9 cellular contexts compared by ENCODE assay signal in genomic region chr7:14714161-14714728, GRCh38.
A peak's percentile ranks its signal among the peaks of the same experiment; 100 is the strongest.
DNase-seq lines count a peak whose midpoint lies in the region; ATAC-seq and FAIRE-seq lines count a peak whose summit lies in the region.
"Had no signal": no experiment of that assay in that cellular context is flagged by ENCODE, and none has a peak within 500 bp of the region (broad histone marks: within the 10 kb centered on the region; RNA-seq: fewer than 3 reads in every experiment).

No MANE protein-coding gene starts in this region.

- no peaks in the 10 kb centered on the region for H3K36me3 Mint-ChIP-seq in activated naive CD8-positive, alpha-beta T cell treated with anti-CD3 and anti-CD28 coated beads, Interleukin-2, amount 50 U/mL, for 24 hours (ENCODE audit: low read depth)
- H3K36me3 Mint-ChIP-seq in activated naive CD8-positive, alpha-beta T cell treated with anti-CD3 and anti-CD28 coated beads for 36 hours, result no peaks in the 10 kb centered on the region
- no peaks in the 10 kb centered on the region for H3K36me3 Mint-ChIP-seq in stimulated activated memory B cell treated with anti-CD40 and anti-IgM and Interleukin-4, amounts not matched to agents 10 μg/mL and 1 μg/mL and 100 μg/mL, for 72 hours
- H3K36me3 Mint-ChIP-seq in activated T-helper 1 cell treated with anti-CD3 and anti-CD28 coated beads, Interleukin-12 subunit alpha, Interleukin-12 subunit beta, Interleukin-2, Interleukin-4 antibody, amounts not matched to agents 30 ng/mL and 10 ng/mL and 1 ng/mL, durations not matched to agents 14 hours and 24 hours and 36 hours (ENCODE audit: low read depth), result no peaks in the 10 kb centered on the region

- no peaks in the 10 kb centered on the region for H3K4me1 Mint-ChIP-seq in activated naive CD8-positive, alpha-beta T cell treated with anti-CD3 and anti-CD28 coated beads, Interleukin-2, amount 50 U/mL, for 24 hours
- H3K4me1 Mint-ChIP-seq in activated naive CD8-positive, alpha-beta T cell treated with anti-CD3 and anti-CD28 coated beads for 36 hours, result no peaks in the 10 kb centered on the region
- H3K4me1 Mint-ChIP-seq in stimulated activated memory B cell treated with anti-CD40 and anti-IgM and Interleukin-4, amounts not matched to agents 10 μg/mL and 1 μg/mL and 100 μg/mL, for 72 hours, result peaks cover 7% of the 10 kb centered on the region
- H3K4me1 Mint-ChIP-seq in activated T-helper 1 cell treated with anti-CD3 and anti-CD28 coated beads, Interleukin-12 subunit alpha, Interleukin-12 subunit beta, Interleukin-2, Interleukin-4 antibody, amounts not matched to agents 30 ng/mL and 10 ng/mL and 1 ng/mL, durations not matched to agents 14 hours and 24 hours and 36 hours (ENCODE audit: low read depth), result no peaks in the 10 kb centered on the region

- no peaks in the 10 kb centered on the region for H3K36me3 ChIP-seq in small intestine (ENCODE audit: control insufficient read depth in 2 of 2, insufficient read depth in 2 of 2, low read length in 2 of 2)

- intact Hi-C loops in activated T-helper 1 cell treated with anti-CD3 and anti-CD28 coated beads, Interleukin-12 subunit alpha, Interleukin-12 subunit beta, Interleukin-2, Interleukin-4 antibody, amounts not matched to agents 30 ng/mL and 10 ng/mL and 1 ng/mL, durations not matched to agents 14 hours and 24 hours and 36 hours (cut with micrococcal nuclease), result no loop called here

- no peaks in the 10 kb centered on the region for H3K9me3 ChIP-seq in small intestine (ENCODE audit: control insufficient read depth, low read depth)

- no peak overlapping the region for H3K27ac Mint-ChIP-seq in activated naive CD8-positive, alpha-beta T cell treated with anti-CD3 and anti-CD28 coated beads, Interleukin-2, amount 50 U/mL, for 24 hours
- H3K27ac Mint-ChIP-seq in activated naive CD8-positive, alpha-beta T cell treated with anti-CD3 and anti-CD28 coated beads for 36 hours, result no peak overlapping the region
- no peak overlapping the region for H3K27ac Mint-ChIP-seq in stimulated activated memory B cell treated with anti-CD40 and anti-IgM and Interleukin-4, amounts not matched to agents 10 μg/mL and 1 μg/mL and 100 μg/mL, for 72 hours
- no peak overlapping the region for H3K27ac Mint-ChIP-seq in activated T-helper 1 cell treated with anti-CD3 and anti-CD28 coated beads, Interleukin-12 subunit alpha, Interleukin-12 subunit beta, Interleukin-2, Interleukin-4 antibody, amounts not matched to agents 30 ng/mL and 10 ng/mL and 1 ng/mL, durations not matched to agents 14 hours and 24 hours and 36 hours

- no peak overlapping the region for H3K27ac ChIP-seq in small intestine (ENCODE audit: low read depth in 1 of 2, low read length in 1 of 2)
- H3K27ac ChIP-seq: parathyroid adenoma had no signal

- FAIRE-seq in small intestine (lab: Jason Lieb, UNC), result no peak

- DNase-seq in activated naive CD8-positive, alpha-beta T cell treated with anti-CD3 and anti-CD28 coated beads, Interleukin-2, amount 50 U/mL, for 24 hours, result no peak
- DNase-seq in activated naive CD8-positive, alpha-beta T cell treated with anti-CD3 and anti-CD28 coated beads for 36 hours, result no peak
- DNase-seq in activated T-helper 1 cell treated with anti-CD3 and anti-CD28 coated beads, Interleukin-12 subunit alpha, Interleukin-12 subunit beta, Interleukin-2, Interleukin-4 antibody, amounts not matched to agents 30 ng/mL and 10 ng/mL and 1 ng/mL, durations not matched to agents 14 hours and 24 hours and 36 hours (ENCODE audit: low spot score), result no peak
- DNase-seq in small intestine, result no peak
- DNase-seq in NCI-H2107 (lab: John Stamatoyannopoulos, UW), result no peak

- H3K27me3 ChIP-seq in small intestine (ENCODE audit: control insufficient read depth in 2 of 2, insufficient read depth in 2 of 2, low read length in 2 of 2), result no peaks in the 10 kb centered on the region

- no peaks in the 10 kb centered on the region for H3K27me3 Mint-ChIP-seq in activated naive CD8-positive, alpha-beta T cell treated with anti-CD3 and anti-CD28 coated beads, Interleukin-2, amount 50 U/mL, for 24 hours
- no peaks in the 10 kb centered on the region for H3K27me3 Mint-ChIP-seq in activated naive CD8-positive, alpha-beta T cell treated with anti-CD3 and anti-CD28 coated beads for 36 hours
- H3K27me3 Mint-ChIP-seq in stimulated activated memory B cell treated with anti-CD40 and anti-IgM and Interleukin-4, amounts not matched to agents 10 μg/mL and 1 μg/mL and 100 μg/mL, for 72 hours, result no peaks in the 10 kb centered on the region
- no peaks in the 10 kb centered on the region for H3K27me3 Mint-ChIP-seq in activated T-helper 1 cell treated with anti-CD3 and anti-CD28 coated beads, Interleukin-12 subunit alpha, Interleukin-12 subunit beta, Interleukin-2, Interleukin-4 antibody, amounts not matched to agents 30 ng/mL and 10 ng/mL and 1 ng/mL, durations not matched to agents 14 hours and 24 hours and 36 hours (ENCODE audit: insufficient read depth)

- no peaks in the 10 kb centered on the region for H3K9me3 Mint-ChIP-seq in activated naive CD8-positive, alpha-beta T cell treated with anti-CD3 and anti-CD28 coated beads, Interleukin-2, amount 50 U/mL, for 24 hours
- H3K9me3 Mint-ChIP-seq in activated naive CD8-positive, alpha-beta T cell treated with anti-CD3 and anti-CD28 coated beads for 36 hours, result no peaks in the 10 kb centered on the region
- H3K9me3 Mint-ChIP-seq in stimulated activated memory B cell treated with anti-CD40 and anti-IgM and Interleukin-4, amounts not matched to agents 10 μg/mL and 1 μg/mL and 100 μg/mL, for 72 hours, result no peaks in the 10 kb centered on the region
- no peaks in the 10 kb centered on the region for H3K9me3 Mint-ChIP-seq in activated T-helper 1 cell treated with anti-CD3 and anti-CD28 coated beads, Interleukin-12 subunit alpha, Interleukin-12 subunit beta, Interleukin-2, Interleukin-4 antibody, amounts not matched to agents 30 ng/mL and 10 ng/mL and 1 ng/mL, durations not matched to agents 14 hours and 24 hours and 36 hours

- ATAC-seq in activated naive CD8-positive, alpha-beta T cell treated with anti-CD3 and anti-CD28 coated beads, Interleukin-2, amount 50 U/mL, for 24 hours, result peak; percentile 40
- ATAC-seq in GM21825 (IDR thresholded peaks at IDR 0.05; ENCODE audit: unreplicated experiment) (peak; percentile 98), HG03280 (IDR thresholded peaks at IDR 0.05; ENCODE audit: unreplicated experiment) (peak; percentile 92)
- peak; percentile 84 for ATAC-seq in stimulated activated memory B cell treated with anti-CD40 and anti-IgM and Interleukin-4, amounts not matched to agents 10 μg/mL and 1 μg/mL and 100 μg/mL, for 72 hours

- 30 to 67% (median 36%) methylated on average over 3 of the region's 3 CpGs for WGBS in small intestine, 3 donors

- no peak overlapping the region for H3K4me3 ChIP-seq in small intestine (ENCODE audit: low read depth in 1 of 2, low read length in 2 of 2)

- H3K4me3 Mint-ChIP-seq in activated naive CD8-positive, alpha-beta T cell treated with anti-CD3 and anti-CD28 coated beads, Interleukin-2, amount 50 U/mL, for 24 hours, result no peak overlapping the region
- H3K4me3 Mint-ChIP-seq in activated naive CD8-positive, alpha-beta T cell treated with anti-CD3 and anti-CD28 coated beads for 36 hours, result no peak overlapping the region
- H3K4me3 Mint-ChIP-seq in stimulated activated memory B cell treated with anti-CD40 and anti-IgM and Interleukin-4, amounts not matched to agents 10 μg/mL and 1 μg/mL and 100 μg/mL, for 72 hours, result no peak overlapping the region
- H3K4me3 Mint-ChIP-seq in activated T-helper 1 cell treated with anti-CD3 and anti-CD28 coated beads, Interleukin-12 subunit alpha, Interleukin-12 subunit beta, Interleukin-2, Interleukin-4 antibody, amounts not matched to agents 30 ng/mL and 10 ng/mL and 1 ng/mL, durations not matched to agents 14 hours and 24 hours and 36 hours, result no peak overlapping the region

- no peaks in the 10 kb centered on the region for H3K4me1 ChIP-seq in small intestine (ENCODE audit: control insufficient read depth in 2 of 2, insufficient read depth in 1 of 2, low read depth in 1 of 2, low read length in 1 of 2)
- H3K4me1 ChIP-seq: parathyroid adenoma had no signal

Comparison
In these comparisons a context has a peak if more than half of its experiments do, and no peak if none do; other contexts are left out.
1. ATAC-seq: peak in every context shown above with its lines; median percentile 98 in GM21825; 92 in HG03280; 84 in stimulated activated memory B cell treated with anti-CD40 and anti-IgM and Interleukin-4, amounts not matched to agents 10 μg/mL and 1 μg/mL and 100 μg/mL, for 72 hours; 40 in activated naive CD8-positive, alpha-beta T cell treated with anti-CD3 and anti-CD28 coated beads, Interleukin-2, amount 50 U/mL, for 24 hours.